In the genomic region with DNA sequence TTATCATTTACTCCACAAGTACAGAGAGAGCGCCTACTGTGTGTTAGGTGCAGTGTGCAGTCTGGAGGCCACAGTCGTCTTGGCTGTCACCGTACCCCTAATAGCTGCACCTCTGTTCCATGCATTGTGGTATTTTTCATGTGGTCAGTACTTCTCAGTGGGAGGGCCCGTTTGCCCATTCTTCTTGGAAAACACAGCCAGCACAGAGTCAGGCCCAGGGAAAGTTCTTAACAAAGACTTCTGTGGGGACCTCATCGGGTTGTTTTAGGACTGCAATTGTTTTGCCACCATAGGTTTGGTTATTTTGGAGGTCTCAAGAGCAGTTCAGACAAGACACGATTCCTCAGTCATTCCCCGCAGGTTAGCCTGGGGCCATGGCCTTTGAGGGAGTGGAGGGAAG, we compare ENCODE assay signal across 28 cellular contexts.
"Had no signal": no experiment of that assay in that cellular context is flagged by ENCODE, and none has a peak within 500 bp of the region (broad histone marks: within the 10 kb centered on the region; RNA-seq: fewer than 3 reads in every experiment).

No MANE protein-coding gene starts in this region.

- H3K27me3 ChIP-seq: neural progenitor cell, neutrophil, ovary, right atrium auricular region, right lobe of liver, testis, thyroid gland, transverse colon, upper lobe of left lung, vagina had no signal

- H3K36me3 Mint-ChIP-seq: mesothelial cell of epicardium; naive B cell; natural killer cell; neural progenitor cell; stimulated activated naive B cell treated with anti-CD40 and anti-IgM and Interleukin-4, amounts not matched to agents 10 μg/mL and 1 μg/mL and 100 μg/mL, for 72 hours had no signal

- ATAC-seq: stimulated activated naive B cell treated with anti-CD40 and anti-IgM and Interleukin-4, amounts not matched to agents 10 μg/mL and 1 μg/mL and 100 μg/mL, for 72 hours had no signal

- H3K4me1 ChIP-seq: left ventricle myocardium inferior, right atrium auricular region, right lobe of liver, thyroid gland, transverse colon, upper lobe of left lung, vagina had no signal

- H3K27me3 Mint-ChIP-seq: progenitor cell of endocrine pancreas had no signal

- DNase-seq: islet precursor cell; left ventricle myocardium inferior; mesendoderm; naive B cell; natural killer cell; nephron progenitor cell; occipital lobe; ovary; right lobe of liver; stimulated activated CD4-positive, alpha-beta T cell treated with anti-CD3 and anti-CD28 coated beads, Interleukin-1b, Interleukin-23, amount 100 ng/mL, for 48 hours; stimulated activated CD4-positive, alpha-beta T cell treated with anti-CD3 and anti-CD28 coated beads, Interleukin-2, amount 100 ng/mL, for 48 hours; stimulated activated CD4-positive, alpha-beta T cell treated with anti-CD3 and anti-CD28 coated beads, Interleukin-4, amount 100 ng/mL, for 4 hours; stimulated activated CD8-positive, alpha-beta memory T cell treated with anti-CD3 and anti-CD28 coated beads, Interleukin-4, amount 100 ng/mL, for 48 hours; stimulated activated naive B cell treated with anti-CD40 and anti-IgM and Interleukin-4, amounts not matched to agents 10 μg/mL and 1 μg/mL and 100 μg/mL, for 72 hours; stimulated activated naive CD8-positive, alpha-beta T cell treated with anti-CD3 and anti-CD28 coated beads, Interleukin-15, Interleukin-2, amounts not matched to agents 100 U/mL and 50 U/mL, for 24 hours; stomach; thyroid gland; transverse colon; upper lobe of left lung had no signal

- H3K4me2 ChIP-seq: neural progenitor cell, smooth muscle cell had no signal

- H3K4me1 Mint-ChIP-seq: naive B cell, natural killer cell had no signal

- H3K4me3 Mint-ChIP-seq: mesothelial cell of epicardium; naive B cell; natural killer cell; nephron progenitor cell; neural progenitor cell; stimulated activated naive B cell treated with anti-CD40 and anti-IgM and Interleukin-4, amounts not matched to agents 10 μg/mL and 1 μg/mL and 100 μg/mL, for 72 hours had no signal

- H3K9me3 ChIP-seq: left ventricle myocardium inferior, neutrophil, ovary, right atrium auricular region, right lobe of liver, stomach, testis, thyroid gland, transverse colon, upper lobe of left lung, vagina had no signal

- H3K27ac Mint-ChIP-seq: mesothelial cell of epicardium; naive B cell; natural killer cell; nephron progenitor cell; neural progenitor cell; progenitor cell of endocrine pancreas; stimulated activated naive B cell treated with anti-CD40 and anti-IgM and Interleukin-4, amounts not matched to agents 10 μg/mL and 1 μg/mL and 100 μg/mL, for 72 hours had no signal

- H3K27ac ChIP-seq: left ventricle myocardium inferior, neural progenitor cell, neutrophil, ovary, right atrium auricular region, right lobe of liver, stomach, thyroid gland, transverse colon, upper lobe of left lung, vagina had no signal

- H3K4me3 ChIP-seq: left ventricle myocardium inferior, lung, neural progenitor cell, ovary, right atrium auricular region, right lobe of liver, smooth muscle cell, stomach, testis, thyroid gland, transverse colon, upper lobe of left lung, vagina had no signal

- H2AFZ ChIP-seq: neural progenitor cell had no signal

- H3K9me3 Mint-ChIP-seq: mesothelial cell of epicardium; naive B cell; natural killer cell; nephron progenitor cell; neural progenitor cell; stimulated activated naive B cell treated with anti-CD40 and anti-IgM and Interleukin-4, amounts not matched to agents 10 μg/mL and 1 μg/mL and 100 μg/mL, for 72 hours had no signal

- H3K36me3 ChIP-seq: left ventricle myocardium inferior, neural progenitor cell, neutrophil, ovary, right atrium auricular region, right lobe of liver, stomach, thyroid gland, transverse colon, upper lobe of left lung, vagina had no signal
